Comparison of ENCODE assay signal across 10 cellular contexts in the genomic region with DNA sequence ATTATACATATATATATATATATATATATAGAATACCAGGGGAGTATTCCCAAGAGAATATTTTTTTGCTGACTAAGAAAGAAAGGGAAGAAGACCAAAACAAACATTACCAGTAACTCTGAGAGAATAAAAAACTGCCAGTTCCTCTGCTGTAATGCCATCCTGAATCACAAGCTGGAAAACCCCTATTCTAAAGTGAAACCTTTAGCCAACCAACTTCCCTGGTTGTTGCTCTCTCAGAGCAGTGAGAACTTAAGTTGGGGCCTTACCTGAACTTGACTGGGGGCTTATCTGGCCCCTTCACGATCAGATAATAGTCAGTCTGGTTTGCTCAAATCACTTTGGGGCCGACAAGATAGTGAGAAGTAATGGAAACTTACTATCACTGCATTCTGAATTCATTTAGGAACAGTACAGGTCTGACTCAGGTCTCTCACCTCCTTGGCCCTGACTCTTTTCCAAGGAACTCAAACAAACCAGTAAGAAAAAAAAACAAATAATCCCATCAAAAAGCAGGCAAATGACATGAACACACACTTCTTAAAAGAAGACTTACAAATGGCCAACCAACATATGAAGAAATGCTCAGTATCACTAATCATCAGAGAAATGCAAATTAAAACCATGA.
DNase-seq lines count a peak whose midpoint lies in the region; ATAC-seq and TF ChIP-seq lines count a peak whose summit lies in the region.
"Had no signal": no experiment of that assay in that cellular context is flagged by ENCODE, and none has a peak within 500 bp of the region (broad histone marks: within the 10 kb centered on the region; RNA-seq: fewer than 3 reads in every experiment).

No MANE protein-coding gene starts in this region.

- no peaks in the 10 kb centered on the region for H3K27me3 ChIP-seq in adrenal gland

- CTCF ChIA-PET in activated naive CD4-positive, alpha-beta T cell treated with anti-CD3 and anti-CD28 coated beads for 36 hours (lab: Charles Lee) = interaction anchor here (0.7 to 1.1 kb wide), 3 partner anchors 69 to 235 kb away, joined by 3 to 4 read pairs (median 3); no protein-coding TSS in a partner anchor

- no peak overlapping the region for H3K27ac ChIP-seq in adrenal gland
- H3K27ac ChIP-seq: C4-2B had no signal

- ATAC-seq in HG03442 (IDR thresholded peaks at IDR 0.05; ENCODE audit: unreplicated experiment) = peak; percentile 51
- ATAC-seq in stimulated activated naive B cell treated with anti-CD40 and anti-IgM and Interleukin-4, amounts not matched to agents 10 μg/mL and 1 μg/mL and 100 μg/mL, for 72 hours (replicated peaks) = peak; percentile 77
- ATAC-seq in GM21576 (IDR thresholded peaks at IDR 0.05; ENCODE audit: unreplicated experiment) = no peak

- H3K36me3 Mint-ChIP-seq in activated naive CD4-positive, alpha-beta T cell treated with anti-CD3 and anti-CD28 coated beads for 36 hours (ENCODE audit: low read depth) = peaks cover 14% of the 10 kb centered on the region
- no peaks in the 10 kb centered on the region for H3K36me3 Mint-ChIP-seq in stimulated activated naive B cell treated with anti-CD40 and anti-IgM and Interleukin-4, amounts not matched to agents 10 μg/mL and 1 μg/mL and 100 μg/mL, for 72 hours
- H3K36me3 Mint-ChIP-seq: mesothelial cell of epicardium had no signal

- WGBS in adrenal gland, 4 donors = 10 to 34% (median 24%) methylated on average over 2 of the region's 2 CpGs

- H3K4me1 Mint-ChIP-seq in activated naive CD4-positive, alpha-beta T cell treated with anti-CD3 and anti-CD28 coated beads for 36 hours (ENCODE audit: low read depth) = peaks cover 68% of the 10 kb centered on the region
- peaks cover 11 to 25% of the 10 kb centered on the region in 2 donors for H3K4me1 Mint-ChIP-seq in stimulated activated naive B cell treated with anti-CD40 and anti-IgM and Interleukin-4, amounts not matched to agents 10 μg/mL and 1 μg/mL and 100 μg/mL, for 72 hours
- H3K4me1 Mint-ChIP-seq: mesothelial cell of epicardium had no signal

- TF ChIP-seq CTCF in adrenal gland (IDR thresholded peaks at IDR 0.05) = no peak

- peak overlapping the region; percentile 95 for H3K27ac Mint-ChIP-seq in activated naive CD4-positive, alpha-beta T cell treated with anti-CD3 and anti-CD28 coated beads for 36 hours
- H3K27ac Mint-ChIP-seq in stimulated activated naive B cell treated with anti-CD40 and anti-IgM and Interleukin-4, amounts not matched to agents 10 μg/mL and 1 μg/mL and 100 μg/mL, for 72 hours = peak overlapping the region; percentile 88
- H3K27ac Mint-ChIP-seq: mesothelial cell of epicardium had no signal

- H3K27me3 Mint-ChIP-seq in activated naive CD4-positive, alpha-beta T cell treated with anti-CD3 and anti-CD28 coated beads for 36 hours (ENCODE audit: low read depth) = no peaks in the 10 kb centered on the region
- H3K27me3 Mint-ChIP-seq in stimulated activated naive B cell treated with anti-CD40 and anti-IgM and Interleukin-4, amounts not matched to agents 10 μg/mL and 1 μg/mL and 100 μg/mL, for 72 hours = no peaks in the 10 kb centered on the region

- no peaks in the 10 kb centered on the region for H3K9me3 Mint-ChIP-seq in activated naive CD4-positive, alpha-beta T cell treated with anti-CD3 and anti-CD28 coated beads for 36 hours
- H3K9me3 Mint-ChIP-seq in stimulated activated naive B cell treated with anti-CD40 and anti-IgM and Interleukin-4, amounts not matched to agents 10 μg/mL and 1 μg/mL and 100 μg/mL, for 72 hours = no peaks in the 10 kb centered on the region

- TF ChIP-seq POLR2A in adrenal gland (IDR thresholded peaks at IDR 0.05) = no peak

- H3K4me3 ChIP-seq in adrenal gland = no peak overlapping the region

- no peaks in the 10 kb centered on the region for H3K9me3 ChIP-seq in adrenal gland (replicated peaks in 1 of 3)

- DNase-seq in activated naive CD4-positive, alpha-beta T cell treated with anti-CD3 and anti-CD28 coated beads for 36 hours = peak; percentile 33
- DNase-seq in activated naive CD4-positive, alpha-beta T cell treated with anti-CD3 and anti-CD28 coated beads, Interleukin-2, amount 50 U/mL, for 16 hours = no peak
- peak; percentile 33 for DNase-seq in central memory CD4-positive, alpha-beta T cell
- DNase-seq in stimulated activated naive B cell treated with anti-CD40 and anti-IgM and Interleukin-4, amounts not matched to agents 10 μg/mL and 1 μg/mL and 100 μg/mL, for 72 hours = no peak
- no peak for DNase-seq in adrenal gland
- no peak for DNase-seq in GM19238 (ENCODE audit: insufficient read length, low spot score)

- H3K36me3 ChIP-seq in adrenal gland (replicated peaks in 1 of 2) = no peaks in the 10 kb centered on the region

- intact Hi-C loops in activated naive CD4-positive, alpha-beta T cell treated with anti-CD3 and anti-CD28 coated beads for 36 hours (cut with micrococcal nuclease) = loop anchor here (1.0 to 5.0 kb wide), 6 partner anchors 40 to 342 kb away; a partner anchor contains a TSS
- intact Hi-C loops in adrenal gland (cut with DNase I) = no loop called here

- H3K4me3 Mint-ChIP-seq in activated naive CD4-positive, alpha-beta T cell treated with anti-CD3 and anti-CD28 coated beads for 36 hours = peak overlapping the region; percentile 48
- peak overlapping the region in 1 of 2 donors; percentile 53 for H3K4me3 Mint-ChIP-seq in stimulated activated naive B cell treated with anti-CD40 and anti-IgM and Interleukin-4, amounts not matched to agents 10 μg/mL and 1 μg/mL and 100 μg/mL, for 72 hours
- H3K4me3 Mint-ChIP-seq: mesothelial cell of epicardium had no signal

- H3K4me1 ChIP-seq in adrenal gland (replicated peaks in 1 of 2) = no peaks in the 10 kb centered on the region

Comparison
In these comparisons a context has a peak if more than half of its experiments do, and no peak if none do; other contexts are left out.
1. DNase-seq: peak in activated naive CD4-positive, alpha-beta T cell treated with anti-CD3 and anti-CD28 coated beads for 36 hours (single experiment) and central memory CD4-positive, alpha-beta T cell (single experiment); none in activated naive CD4-positive, alpha-beta T cell treated with anti-CD3 and anti-CD28 coated beads, Interleukin-2, amount 50 U/mL, for 16 hours (single experiment), stimulated activated naive B cell treated with anti-CD40 and anti-IgM and Interleukin-4, amounts not matched to agents 10 μg/mL and 1 μg/mL and 100 μg/mL, for 72 hours (single experiment), adrenal gland (0 of 7) and GM19238 (single experiment).